16 cellular contexts compared by ENCODE assay signal in genomic region chr3:171374661-171375285, GRCh38.
DNase-seq lines count a peak whose midpoint lies in the region; ATAC-seq, FAIRE-seq and TF ChIP-seq lines count a peak whose summit lies in the region.
"Had no signal": no experiment of that assay in that cellular context is flagged by ENCODE, and none has a peak within 500 bp of the region (broad histone marks: within the 10 kb centered on the region; RNA-seq: fewer than 3 reads in every experiment).

No MANE protein-coding gene starts in this region.

- 32% methylated on average over 3 of the region's 3 CpGs for WGBS in A549 (ENCODE audit: missing lambda C conversion rate)
- WGBS in small intestine, 3 donors: 18 to 47% (median 39%) methylated on average over 3 of the region's 3 CpGs
- WGBS in esophagus squamous epithelium, 2 donors: 38 to 44% methylated on average over 3 of the region's 3 CpGs

- no peak for TF ChIP-seq EP300 in A549 (IDR thresholded peaks at IDR 0.05)

- CTCF ChIA-PET in A549 (lab: Yijun Ruan, JAX): interaction anchor here (1.4 kb wide), 1 partner anchor 325 kb away, joined by 3 read pairs; no protein-coding TSS in a partner anchor

- H3K27me3 ChIP-seq in foreskin keratinocyte (no peaks in the 10 kb centered on the region), small intestine (ENCODE audit: control insufficient read depth in 2 of 2, insufficient read depth in 2 of 2, low read length in 2 of 2) (no peaks in the 10 kb centered on the region), esophagus squamous epithelium (no peaks in the 10 kb centered on the region)

- POLR2A ChIA-PET in A549 (lab: Yijun Ruan, JAX): no interaction called here

- no peak for TF ChIP-seq POLR2A in A549 (IDR thresholded peaks at IDR 0.05; ENCODE audit: low read length)
- no peak for TF ChIP-seq POLR2A in esophagus squamous epithelium (IDR thresholded peaks at IDR 0.05)

- H3K4me2 ChIP-seq in A549: 0 out of 3 replicates have a peak overlapping the region, but pooled peaks have one; percentile 25

- no peak for TF ChIP-seq CTCF in A549 (IDR thresholded peaks at IDR 0.05)
- no peak for TF ChIP-seq CTCF in foreskin keratinocyte (conservative IDR thresholded peaks at IDR 0.05)
- no peak for TF ChIP-seq CTCF in esophagus squamous epithelium (IDR thresholded peaks at IDR 0.05)

- peaks cover 11% of the 10 kb centered on the region; the same call in 2 of the 3 replicates for H3K4me1 ChIP-seq in A549
- H3K4me1 ChIP-seq in foreskin keratinocyte: peaks cover 23% of the 10 kb centered on the region
- peaks cover 13 to 15% of the 10 kb centered on the region in 2 donors for H3K4me1 ChIP-seq in small intestine (ENCODE audit: control insufficient read depth in 2 of 2, insufficient read depth in 1 of 2, low read depth in 1 of 2, low read length in 1 of 2)
- H3K4me1 ChIP-seq in esophagus squamous epithelium: peaks cover 0 to 38% (median 8%) of the 10 kb centered on the region in 3 donors

- no peak for FAIRE-seq in A549 (lab: Jason Lieb, UNC)
- FAIRE-seq in small intestine (lab: Jason Lieb, UNC): no peak
- FAIRE-seq: HTR-8/SVneo had no signal

- no peak for DNase-seq in A549 (ENCODE audit: low read depth in 1 of 2, low spot score in 1 of 2)
- DNase-seq in HS-27A (ENCODE audit: low read depth): peak; percentile 47
- DNase-seq in amniotic epithelial cell (ENCODE audit: low read depth): peak; percentile 98
- peak; percentile 58 to 78 for DNase-seq in foreskin keratinocyte
- no peak for DNase-seq in small intestine
- DNase-seq in esophagus squamous epithelium (lab: John Stamatoyannopoulos, UW): no peak
- DNase-seq: activated CD8-positive, alpha-beta T cell treated with anti-CD3 and anti-CD28 coated beads, Interleukin-2, amount 10 ng/mL, durations not matched to agents 7 days and 5 days; islet precursor cell; naive thymus-derived CD8-positive, alpha-beta T cell; NCI-H1436; stimulated activated CD4-positive, alpha-beta T cell treated with anti-CD3 and anti-CD28 coated beads, Interleukin-12 subunit alpha, Interleukin-12 subunit beta, amount 100 ng/mL, for 4 hours; stimulated activated CD8-positive, alpha-beta memory T cell treated with anti-CD3 and anti-CD28 coated beads, Interleukin-4, amount 100 ng/mL, for 48 hours; T-helper 1 cell had no signal

- H3K27ac ChIP-seq in A549 (0 out of 6 replicates have a peak overlapping the region, but pooled peaks of 1 of the 2 experiments have one; percentile 22), foreskin keratinocyte (peak overlapping the region; percentile 24), small intestine (ENCODE audit: low read depth in 1 of 2, low read length in 1 of 2) (peak overlapping the region in 1 of 2 donors; percentile 56), esophagus squamous epithelium (peak overlapping the region in 2 of 4 donors; percentile 56 to 71)

- no peak for TF ChIP-seq RAD21 in A549 (conservative IDR thresholded peaks at IDR 0.05 in 1 of 2, IDR thresholded peaks at IDR 0.05 in 1 of 2)

- no peaks in the 10 kb centered on the region for H3K36me3 ChIP-seq in small intestine (ENCODE audit: control insufficient read depth in 2 of 2, insufficient read depth in 2 of 2, low read length in 2 of 2)
- H3K36me3 ChIP-seq in esophagus squamous epithelium: no peaks in the 10 kb centered on the region

- H3K9me3 ChIP-seq in A549 (no peaks in the 10 kb centered on the region), small intestine (ENCODE audit: control insufficient read depth, low read depth) (no peaks in the 10 kb centered on the region), esophagus squamous epithelium (no peaks in the 10 kb centered on the region)

- no peak overlapping the region for H3K4me3 ChIP-seq in A549
- no peak overlapping the region for H3K4me3 ChIP-seq in small intestine (ENCODE audit: low read depth in 1 of 2, low read length in 2 of 2)
- H3K4me3 ChIP-seq in esophagus squamous epithelium: no peak overlapping the region

- ATAC-seq in A549 (no peak), foreskin keratinocyte (peak; percentile 74), HG03354 (IDR thresholded peaks at IDR 0.05; ENCODE audit: poor library complexity, severe bottlenecking, unreplicated experiment) (no peak), HG02763 (IDR thresholded peaks at IDR 0.05; ENCODE audit: unreplicated experiment) (no peak)
- ATAC-seq: activated CD8-positive, alpha-beta T cell treated with anti-CD3 and anti-CD28 coated beads, Interleukin-2, amount 10 ng/mL, durations not matched to agents 7 days and 5 days; naive thymus-derived CD8-positive, alpha-beta T cell had no signal

- intact Hi-C loops in esophagus squamous epithelium (cut with DNase I): no loop called here

TF ChIP-seq in A549, 52 proteins besides CTCF, POLR2A, EP300 and RAD21:
- TF ChIP-seq TFCP2L1 (CRISPR knock-in tag; IDR thresholded peaks at IDR 0.05): no peak
- TF ChIP-seq MAX (IDR thresholded peaks at IDR 0.05): no peak

Comparison
In these comparisons a context has a peak if more than half of its experiments do, and no peak if none do; other contexts are left out.
1. DNase-seq: peak in HS-27A (single experiment), amniotic epithelial cell (single experiment) and foreskin keratinocyte (2 of 2); none in A549 (0 of 2), small intestine (single experiment) and esophagus squamous epithelium (single experiment).